In the genomic region with DNA sequence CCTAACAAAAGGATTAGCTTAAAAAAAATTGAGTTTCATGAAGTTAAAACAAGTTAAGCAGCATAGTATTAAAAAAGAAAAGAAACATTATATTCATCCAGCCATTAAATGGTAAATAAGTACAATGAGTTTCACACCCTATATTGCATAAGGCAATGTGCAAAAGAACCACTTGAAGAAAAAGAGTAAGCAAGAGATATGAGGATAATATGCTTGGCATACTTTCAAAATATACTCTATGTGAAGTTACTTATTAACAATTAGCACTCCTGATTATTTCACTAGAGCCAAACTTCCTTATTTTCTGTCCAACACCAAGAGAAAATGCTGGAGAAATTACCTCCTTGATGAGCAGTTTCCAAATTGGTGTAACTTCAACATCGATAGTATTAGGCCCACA, we compare ENCODE assay signal across 15 cellular contexts.
DNase-seq lines count a peak whose midpoint lies in the region; TF ChIP-seq lines count a peak whose summit lies in the region.
"Had no signal": no experiment of that assay in that cellular context is flagged by ENCODE, and none has a peak within 500 bp of the region (broad histone marks: within the 10 kb centered on the region; RNA-seq: fewer than 3 reads in every experiment).

No MANE protein-coding gene starts in this region.

- CTCF ChIA-PET in CD4-positive, alpha-beta memory T cell (lab: Charles Lee; ENCODE audit: partially characterized antibody) = no interaction called here

- no peak overlapping the region for H3K4me2 ChIP-seq in hepatocyte
- H3K4me2 ChIP-seq: BLaER1 treated with 17β-estradiol and CSF1 and Interleukin-3, amounts not matched to agents 10 nM and 100 nM had no signal

- no peaks in the 10 kb centered on the region for H3K27me3 Mint-ChIP-seq in CD4-positive, alpha-beta memory T cell
- no peaks in the 10 kb centered on the region for H3K27me3 Mint-ChIP-seq in endothelial cell (ENCODE audit: unreplicated experiment)
- H3K27me3 Mint-ChIP-seq: CD4-positive, CD25-positive, alpha-beta regulatory T cell had no signal

- no peak overlapping the region for H3K27ac Mint-ChIP-seq in CD4-positive, alpha-beta memory T cell
- H3K27ac Mint-ChIP-seq in endothelial cell (ENCODE audit: unreplicated experiment) = no peak overlapping the region
- H3K27ac Mint-ChIP-seq: CD4-positive, CD25-positive, alpha-beta regulatory T cell; H9 had no signal

- H3K36me3 ChIP-seq in hepatocyte (replicated peaks; ENCODE audit: insufficient read depth, low read depth) (no peaks in the 10 kb centered on the region), mucosa of stomach (ENCODE audit: control insufficient read depth, insufficient read depth, low read length) (no peaks in the 10 kb centered on the region), stomach (no peaks in the 10 kb centered on the region)
- no peaks in the 10 kb centered on the region for H3K36me3 ChIP-seq in CD4-positive, alpha-beta memory T cell (ENCODE audit: insufficient read depth, low read length)
- H3K36me3 ChIP-seq: BLaER1 treated with 17β-estradiol and CSF1 and Interleukin-3, amounts not matched to agents 10 nM and 100 nM had no signal

- intact Hi-C loops in stomach (cut with DNase I; ENCODE audit: low total_unique reads) = no loop called here
- intact Hi-C loops in CD4-positive, alpha-beta memory T cell (cut with micrococcal nuclease) = no loop called here

- H3K27ac ChIP-seq in hepatocyte (peak overlapping the region; percentile 17), stomach (peak overlapping the region in 3 of 5 donors; percentile 55 to 78 (median 62))
- H3K27ac ChIP-seq in CD4-positive, alpha-beta memory T cell (ENCODE audit: low read depth, low read length) = no peak overlapping the region
- H3K27ac ChIP-seq: BLaER1 treated with 17β-estradiol and CSF1 and Interleukin-3, amounts not matched to agents 10 nM and 100 nM had no signal

- DNase-seq in HT-29 (ENCODE audit: low spot score) = peak; percentile 1
- no peak for DNase-seq in hepatocyte (ENCODE audit: low spot score)
- no peak for DNase-seq in stomach
- no peak for DNase-seq in CD4-positive, alpha-beta memory T cell
- DNase-seq in activated CD4-positive, alpha-beta T cell treated with anti-CD3 and anti-CD28 coated beads for 48 hours = no peak
- DNase-seq in endothelial cell (ENCODE audit: low spot score) = no peak
- DNase-seq in activated CD4-positive, alpha-beta T cell treated with anti-CD3 and anti-CD28 coated beads, Interleukin-2, amount 50 U/mL, for 48 hours = no peak
- DNase-seq: ACHN; CD4-positive, CD25-positive, alpha-beta regulatory T cell; DND-41; GDM1; GOT3; H9 had no signal

- no peaks in the 10 kb centered on the region for H3K9me3 Mint-ChIP-seq in CD4-positive, alpha-beta memory T cell
- no peaks in the 10 kb centered on the region for H3K9me3 Mint-ChIP-seq in endothelial cell (ENCODE audit: unreplicated experiment)
- H3K9me3 Mint-ChIP-seq: H9 had no signal

- no peak overlapping the region for H2AFZ ChIP-seq in hepatocyte

- no peaks in the 10 kb centered on the region for H3K4me1 ChIP-seq in hepatocyte (ENCODE audit: insufficient read depth)
- H3K4me1 ChIP-seq in mucosa of stomach (ENCODE audit: control insufficient read depth, insufficient read depth, low read length) = peaks cover 19% of the 10 kb centered on the region
- H3K4me1 ChIP-seq in stomach = peaks cover 0 to 24% (median 6%) of the 10 kb centered on the region in 4 donors
- no peaks in the 10 kb centered on the region for H3K4me1 ChIP-seq in CD4-positive, alpha-beta memory T cell (ENCODE audit: insufficient read depth, low read length)
- H3K4me1 ChIP-seq: BLaER1 treated with 17β-estradiol and CSF1 and Interleukin-3, amounts not matched to agents 10 nM and 100 nM had no signal

- H3K79me2 ChIP-seq in hepatocyte = no peaks in the 10 kb centered on the region

- no peak for TF ChIP-seq POLR2A in stomach (IDR thresholded peaks at IDR 0.05)

- no peaks in the 10 kb centered on the region for H3K36me3 Mint-ChIP-seq in CD4-positive, alpha-beta memory T cell
- no peaks in the 10 kb centered on the region for H3K36me3 Mint-ChIP-seq in endothelial cell (ENCODE audit: low read depth, unreplicated experiment)
- H3K36me3 Mint-ChIP-seq: CD4-positive, CD25-positive, alpha-beta regulatory T cell had no signal

- H3K4me3 Mint-ChIP-seq in CD4-positive, alpha-beta memory T cell = no peak overlapping the region
- H3K4me3 Mint-ChIP-seq in endothelial cell (ENCODE audit: unreplicated experiment) = no peak overlapping the region
- H3K4me3 Mint-ChIP-seq: CD4-positive, CD25-positive, alpha-beta regulatory T cell; H9 had no signal

- TF ChIP-seq CTCF in hepatocyte (IDR thresholded peaks at IDR 0.05; ENCODE audit: poor library complexity) (no peak), stomach (IDR thresholded peaks at IDR 0.05) (no peak), endothelial cell (IDR thresholded peaks at IDR 0.05; ENCODE audit: unreplicated experiment) (no peak)

- no peak for TF ChIP-seq EP300 in stomach (IDR thresholded peaks at IDR 0.05)

- peak overlapping the region; percentile 51 for H3K9ac ChIP-seq in mucosa of stomach (ENCODE audit: low read length)
- H3K9ac ChIP-seq: BLaER1 treated with 17β-estradiol and CSF1 and Interleukin-3, amounts not matched to agents 10 nM and 100 nM had no signal

- no peaks in the 10 kb centered on the region for H3K9me3 ChIP-seq in hepatocyte (ENCODE audit: low read depth)
- no peaks in the 10 kb centered on the region for H3K9me3 ChIP-seq in mucosa of stomach (ENCODE audit: control insufficient read depth, low read length)
- H3K9me3 ChIP-seq in stomach = no peaks in the 10 kb centered on the region
- H3K9me3 ChIP-seq in CD4-positive, alpha-beta memory T cell (ENCODE audit: control insufficient read depth in 1 of 2, low read length in 2 of 2) = no peaks in the 10 kb centered on the region
- H3K9me3 ChIP-seq: BLaER1 treated with 17β-estradiol and CSF1 and Interleukin-3, amounts not matched to agents 10 nM and 100 nM had no signal

- POLR2A ChIA-PET in CD4-positive, alpha-beta memory T cell (lab: Charles Lee; ENCODE audit: partially characterized antibody) = no interaction called here

- no peaks in the 10 kb centered on the region for H4K20me1 ChIP-seq in hepatocyte (ENCODE audit: insufficient read depth, poor library complexity, severe bottlenecking)
- H4K20me1 ChIP-seq: BLaER1 treated with 17β-estradiol and CSF1 and Interleukin-3, amounts not matched to agents 10 nM and 100 nM had no signal

- no peaks in the 10 kb centered on the region for H3K9me2 ChIP-seq in hepatocyte (replicated peaks; ENCODE audit: insufficient read depth)

- no peaks in the 10 kb centered on the region for H3K27me3 ChIP-seq in hepatocyte
- H3K27me3 ChIP-seq in mucosa of stomach (ENCODE audit: control insufficient read depth, insufficient read depth, low read length) = no peaks in the 10 kb centered on the region
- no peaks in the 10 kb centered on the region for H3K27me3 ChIP-seq in stomach
- H3K27me3 ChIP-seq in CD4-positive, alpha-beta memory T cell (ENCODE audit: insufficient read depth, low read length) = no peaks in the 10 kb centered on the region
- H3K27me3 ChIP-seq: BLaER1 treated with 17β-estradiol and CSF1 and Interleukin-3, amounts not matched to agents 10 nM and 100 nM had no signal

- no peaks in the 10 kb centered on the region for H3K4me1 Mint-ChIP-seq in CD4-positive, alpha-beta memory T cell
- no peaks in the 10 kb centered on the region for H3K4me1 Mint-ChIP-seq in endothelial cell (ENCODE audit: unreplicated experiment)
- H3K4me1 Mint-ChIP-seq: CD4-positive, CD25-positive, alpha-beta regulatory T cell; H9 had no signal

- 97% methylated on average over 1 of the region's 1 CpG for WGBS in hepatocyte (ENCODE audit: low lambda C conversion rate, missing lambda C conversion rate)
- 30 to 48% (median 43%) methylated on average over 1 of the region's 1 CpG for WGBS in stomach, 5 donors

- H3K4me3 ChIP-seq in hepatocyte = no peak overlapping the region
- no peak overlapping the region for H3K4me3 ChIP-seq in mucosa of stomach (ENCODE audit: low read length)
- H3K4me3 ChIP-seq in stomach = no peak overlapping the region
- H3K4me3 ChIP-seq in CD4-positive, alpha-beta memory T cell (ENCODE audit: low read length in 2 of 2) = no peak overlapping the region
- H3K4me3 ChIP-seq: BLaER1 treated with 17β-estradiol and CSF1 and Interleukin-3, amounts not matched to agents 10 nM and 100 nM had no signal
